Comparison of ENCODE assay signal across 1 cellular context in the genomic region with DNA sequence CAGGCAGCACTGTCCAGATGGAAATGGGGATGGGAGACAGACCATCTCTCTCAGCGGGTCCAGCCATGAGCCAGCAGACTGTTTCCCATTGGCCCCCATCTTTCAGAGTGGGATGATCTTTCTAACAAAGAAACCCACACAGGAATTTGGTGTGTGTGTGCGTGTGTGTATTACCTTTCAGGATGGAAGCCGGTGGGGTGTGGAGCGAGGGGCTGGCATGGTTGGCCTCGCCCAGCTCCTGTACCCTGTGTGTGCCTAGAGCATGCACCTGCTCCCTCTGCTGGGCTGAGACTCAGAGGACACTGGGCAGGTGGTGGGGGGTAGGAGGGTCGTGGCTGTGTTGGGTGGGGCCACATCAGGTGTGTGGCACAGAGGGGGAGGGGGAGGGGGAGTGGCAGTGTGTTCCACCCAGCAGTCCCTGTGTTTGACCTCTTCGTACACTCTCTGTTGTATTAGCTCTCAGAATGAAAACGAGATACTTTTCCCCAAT.
TF ChIP-seq lines count a peak whose summit lies in the region.

No MANE protein-coding gene starts in this region.

TF ChIP-seq in H1, 55 proteins besides CTCF, POLR2A, EP300 and RAD21:
- TF ChIP-seq JUN (IDR thresholded peaks at IDR 0.05; ENCODE audit: low read depth, low read length) (no peak), CHD2 (IDR thresholded peaks at IDR 0.05; ENCODE audit: low read length) (no peak), CHD7 (IDR thresholded peaks at IDR 0.05; ENCODE audit: insufficient replicate concordance, low read length) (no peak)
